ENCODE assay signal across 12 cellular contexts in the genomic region with DNA sequence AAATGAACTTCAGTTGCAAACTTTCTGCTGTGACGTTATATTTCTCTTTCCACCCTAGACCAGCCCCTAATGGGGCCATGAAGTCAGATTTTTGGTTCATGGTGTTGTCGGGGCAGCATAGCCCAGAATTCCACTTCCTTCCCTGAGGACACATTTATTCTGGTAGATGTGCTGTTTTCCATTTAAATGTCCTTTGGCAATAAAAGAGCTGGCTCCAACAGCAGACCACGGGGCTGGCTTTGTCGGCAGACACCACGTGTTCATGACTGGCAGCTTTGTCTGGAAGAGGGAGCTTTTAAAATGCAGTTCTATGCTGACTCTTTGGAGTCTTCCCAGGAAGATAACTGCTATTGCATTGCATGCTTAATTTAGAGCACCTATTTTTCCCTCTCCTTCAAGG. TPM values are rescaled to one million over a fixed set of nuclear protein-coding genes. Genes with fewer than 3 reads are reported as not detected.
DNase-seq lines count a peak whose midpoint lies in the region; FAIRE-seq and TF ChIP-seq lines count a peak whose summit lies in the region.
"Had no signal": no experiment of that assay in that cellular context is flagged by ENCODE, and none has a peak within 500 bp of the region (broad histone marks: within the 10 kb centered on the region; RNA-seq: fewer than 3 reads in every experiment).

No MANE protein-coding gene starts in this region.

- no peak for FAIRE-seq in RCC 7860 (lab: Jason Lieb, UNC)
- FAIRE-seq: A549 had no signal

- TF ChIP-seq CTCF in fibroblast of villous mesenchyme (IDR thresholded peaks at IDR 0.05; ENCODE audit: insufficient read depth, low read depth, low read length) (no peak), nephron progenitor cell (IDR thresholded peaks at IDR 0.05) (no peak), type B pancreatic cell (conservative IDR thresholded peaks at IDR 0.05) (no peak)

- CTCF ChIA-PET in activated CD4-positive, alpha-beta T cell treated with anti-CD3 and anti-CD28 coated beads, Interleukin-2, amount 10 ng/mL, durations not matched to agents 7 days and 5 days (lab: Charles Lee) = interaction anchor here (1.3 to 1.6 kb wide), 4 partner anchors 9 to 24 kb away, joined by 3 to 6 read pairs (median 4); no protein-coding TSS in a partner anchor

- peaks cover 55% of the 10 kb centered on the region for H3K4me1 Mint-ChIP-seq in activated CD4-positive, alpha-beta T cell treated with anti-CD3 and anti-CD28 coated beads, Interleukin-2, amount 10 ng/mL, durations not matched to agents 7 days and 5 days
- peaks cover 49% of the 10 kb centered on the region for H3K4me1 Mint-ChIP-seq in activated CD4-positive, alpha-beta T cell treated with anti-CD3 and anti-CD28 coated beads, Interleukin-2, amount 10 ng/mL, durations not matched to agents 24 days and 14 days
- peaks cover 30% of the 10 kb centered on the region for H3K4me1 Mint-ChIP-seq in nephron progenitor cell
- H3K4me1 Mint-ChIP-seq in type B pancreatic cell (ENCODE audit: unreplicated experiment) = peaks cover 8% of the 10 kb centered on the region

- peak overlapping the region; percentile 38 for H3K27ac Mint-ChIP-seq in activated CD4-positive, alpha-beta T cell treated with anti-CD3 and anti-CD28 coated beads, Interleukin-2, amount 10 ng/mL, durations not matched to agents 7 days and 5 days
- no peak overlapping the region for H3K27ac Mint-ChIP-seq in activated CD4-positive, alpha-beta T cell treated with anti-CD3 and anti-CD28 coated beads, Interleukin-2, amount 10 ng/mL, durations not matched to agents 24 days and 14 days
- H3K27ac Mint-ChIP-seq in nephron progenitor cell (no peak overlapping the region), type B pancreatic cell (no peak overlapping the region)

- no peaks in the 10 kb centered on the region for H3K9me3 Mint-ChIP-seq in activated CD4-positive, alpha-beta T cell treated with anti-CD3 and anti-CD28 coated beads, Interleukin-2, amount 10 ng/mL, durations not matched to agents 7 days and 5 days
- H3K9me3 Mint-ChIP-seq in activated CD4-positive, alpha-beta T cell treated with anti-CD3 and anti-CD28 coated beads, Interleukin-2, amount 10 ng/mL, durations not matched to agents 24 days and 14 days = no peaks in the 10 kb centered on the region
- no peaks in the 10 kb centered on the region for H3K9me3 Mint-ChIP-seq in nephron progenitor cell
- no peaks in the 10 kb centered on the region for H3K9me3 Mint-ChIP-seq in type B pancreatic cell

- H3K4me3 Mint-ChIP-seq in activated CD4-positive, alpha-beta T cell treated with anti-CD3 and anti-CD28 coated beads, Interleukin-2, amount 10 ng/mL, durations not matched to agents 7 days and 5 days = no peak overlapping the region
- no peak overlapping the region for H3K4me3 Mint-ChIP-seq in activated CD4-positive, alpha-beta T cell treated with anti-CD3 and anti-CD28 coated beads, Interleukin-2, amount 10 ng/mL, durations not matched to agents 24 days and 14 days
- peak overlapping the region; percentile 11 for H3K4me3 Mint-ChIP-seq in nephron progenitor cell
- H3K4me3 Mint-ChIP-seq in type B pancreatic cell = peak overlapping the region; percentile 42

- H3K27me3 Mint-ChIP-seq in activated CD4-positive, alpha-beta T cell treated with anti-CD3 and anti-CD28 coated beads, Interleukin-2, amount 10 ng/mL, durations not matched to agents 7 days and 5 days = no peaks in the 10 kb centered on the region
- H3K27me3 Mint-ChIP-seq in activated CD4-positive, alpha-beta T cell treated with anti-CD3 and anti-CD28 coated beads, Interleukin-2, amount 10 ng/mL, durations not matched to agents 24 days and 14 days = peaks cover 4% of the 10 kb centered on the region
- H3K27me3 Mint-ChIP-seq in nephron progenitor cell (ENCODE audit: low read depth, poor library complexity) (peaks cover 9% of the 10 kb centered on the region), type B pancreatic cell (peaks cover 13% of the 10 kb centered on the region)

- no peak overlapping the region for H3K4me3 ChIP-seq in fibroblast of villous mesenchyme (ENCODE audit: low read depth, low read length)
- H3K4me3 ChIP-seq: A549, Peyer's patch had no signal

- intact Hi-C loops in activated CD4-positive, alpha-beta T cell treated with anti-CD3 and anti-CD28 coated beads, Interleukin-2, amount 10 ng/mL, durations not matched to agents 24 days and 14 days (cut with micrococcal nuclease) = no loop called here

- POLR2A ChIA-PET in activated CD4-positive, alpha-beta T cell treated with anti-CD3 and anti-CD28 coated beads, Interleukin-2, amount 10 ng/mL, durations not matched to agents 7 days and 5 days (lab: Charles Lee) = interaction anchor here (0.7 kb wide), 1 partner anchor 16 kb away, joined by 3 read pairs; no protein-coding TSS in a partner anchor

- H3K36me3 Mint-ChIP-seq in activated CD4-positive, alpha-beta T cell treated with anti-CD3 and anti-CD28 coated beads, Interleukin-2, amount 10 ng/mL, durations not matched to agents 7 days and 5 days (ENCODE audit: low read depth) = peaks cover 2% of the 10 kb centered on the region
- no peaks in the 10 kb centered on the region for H3K36me3 Mint-ChIP-seq in activated CD4-positive, alpha-beta T cell treated with anti-CD3 and anti-CD28 coated beads, Interleukin-2, amount 10 ng/mL, durations not matched to agents 24 days and 14 days (ENCODE audit: low read depth)
- H3K36me3 Mint-ChIP-seq in nephron progenitor cell (ENCODE audit: low read depth) (no peaks in the 10 kb centered on the region), type B pancreatic cell (no peaks in the 10 kb centered on the region)

- no peak for DNase-seq in activated CD4-positive, alpha-beta T cell treated with anti-CD3 and anti-CD28 coated beads, Interleukin-2, amount 10 ng/mL, durations not matched to agents 7 days and 5 days
- DNase-seq in activated CD4-positive, alpha-beta T cell treated with anti-CD3 and anti-CD28 coated beads, Interleukin-2, amount 10 ng/mL, durations not matched to agents 24 days and 14 days = no peak
- DNase-seq in fibroblast of villous mesenchyme (ENCODE audit: low read depth) = peak; percentile 13
- DNase-seq in nephron progenitor cell = peak; percentile 14
- DNase-seq in type B pancreatic cell (ENCODE audit: extremely low spot score, unreplicated experiment) = no peak
- DNase-seq in stimulated activated CD4-positive, alpha-beta T cell treated with anti-CD3 and anti-CD28 coated beads, Interleukin-15, amount 100 ng/mL, for 24 hours = no peak
- DNase-seq in NCI-H1092 (lab: John Stamatoyannopoulos, UW) = no peak
- no peak for DNase-seq in RCC 7860 (ENCODE audit: low spot score)
- DNase-seq: activated CD4-positive, CD25-positive, alpha-beta regulatory T cell; NCI-H1417 treated with DMSO at 0.1 percent for 48 hours had no signal

RNA-seq across cellular contexts. Expression of a gene that starts 17.6 kb away (rescaled TPM):
- total RNA-seq in activated CD4-positive, alpha-beta T cell treated with anti-CD3 and anti-CD28 coated beads, Interleukin-2, amount 10 ng/mL, durations not matched to agents 7 days and 5 days = 100 to 1,000 TPM; 285 to 309 TPM
- 278 and 283 TPM in 2 replicates for total RNA-seq in activated CD4-positive, alpha-beta T cell treated with anti-CD3 and anti-CD28 coated beads, Interleukin-2, amount 10 ng/mL, durations not matched to agents 24 days and 14 days
- total RNA-seq in fibroblast of villous mesenchyme = not detected in 2 replicates
- total RNA-seq in type B pancreatic cell (ENCODE audit: low replicate concordance) = not detected in 2 replicates

Comparison
In these comparisons a context has a peak if more than half of its experiments do, and no peak if none do; other contexts are left out.
1. DNase-seq: peak in fibroblast of villous mesenchyme (single experiment) and nephron progenitor cell (single experiment); none in activated CD4-positive, alpha-beta T cell treated with anti-CD3 and anti-CD28 coated beads, Interleukin-2, amount 10 ng/mL, durations not matched to agents 7 days and 5 days (single experiment), activated CD4-positive, alpha-beta T cell treated with anti-CD3 and anti-CD28 coated beads, Interleukin-2, amount 10 ng/mL, durations not matched to agents 24 days and 14 days (single experiment), type B pancreatic cell (single experiment), stimulated activated CD4-positive, alpha-beta T cell treated with anti-CD3 and anti-CD28 coated beads, Interleukin-15, amount 100 ng/mL, for 24 hours (single experiment), NCI-H1092 (single experiment) and RCC 7860 (single experiment).
2. H3K4me3 Mint-ChIP-seq: peak in nephron progenitor cell (single experiment) and type B pancreatic cell (single experiment); none in activated CD4-positive, alpha-beta T cell treated with anti-CD3 and anti-CD28 coated beads, Interleukin-2, amount 10 ng/mL, durations not matched to agents 7 days and 5 days (single experiment) and activated CD4-positive, alpha-beta T cell treated with anti-CD3 and anti-CD28 coated beads, Interleukin-2, amount 10 ng/mL, durations not matched to agents 24 days and 14 days (single experiment).
3. RNA of a gene that starts 17.6 kb away (total RNA-seq): 285 to 309 TPM in activated CD4-positive, alpha-beta T cell treated with anti-CD3 and anti-CD28 coated beads, Interleukin-2, amount 10 ng/mL, durations not matched to agents 7 days and 5 days and 278 to 283 TPM in activated CD4-positive, alpha-beta T cell treated with anti-CD3 and anti-CD28 coated beads, Interleukin-2, amount 10 ng/mL, durations not matched to agents 24 days and 14 days; not detected in type B pancreatic cell and not detected in fibroblast of villous mesenchyme; every median in the first group is over 100 times any median in the second.